Comparison of ENCODE assay signal across 17 cellular contexts in genomic region chr13:107809125-107809524, GRCh38.
A peak's percentile ranks its signal among the peaks of the same experiment; 100 is the strongest.
DNase-seq lines count a peak whose midpoint lies in the region; ATAC-seq and TF ChIP-seq lines count a peak whose summit lies in the region.
"Had no signal": no experiment of that assay in that cellular context is flagged by ENCODE, and none has a peak within 500 bp of the region (broad histone marks: within the 10 kb centered on the region; RNA-seq: fewer than 3 reads in every experiment).

No MANE protein-coding gene starts in this region.

- H3K27ac ChIP-seq in GM23248 (0 out of 2 replicates have a peak overlapping the region, but pooled peaks have one; percentile 13), RWPE1 (no peak overlapping the region)
- H3K27ac ChIP-seq: 22Rv1, A549, C4-2B had no signal

- no peaks in the 10 kb centered on the region for H3K36me3 ChIP-seq in GM23248 (ENCODE audit: low read depth)
- H3K36me3 ChIP-seq: HAP-1 had no signal

- DNase-seq in GM23248 (peak; percentile 44), NCI-H226 (peak; percentile 33), choroid plexus epithelial cell (ENCODE audit: low read depth) (peak; percentile 33), fibroblast of the aortic adventitia (ENCODE audit: low read depth) (peak; percentile 4), RWPE1 (ENCODE audit: low spot score) (no peak), sciatic nerve (ENCODE audit: low spot score) (no peak), globus pallidus (ENCODE audit: low spot score) (no peak), DMS153 (lab: John Stamatoyannopoulos, UW) (no peak)
- DNase-seq: AML-193; CD4-positive, alpha-beta T cell; DMS79 treated with DMSO at 0.1 percent for 48 hours; GF-D8; GOT3 had no signal

- WGBS in GM23248 (ENCODE audit: low coverage in 1 of 2, low lambda C conversion rate in 2 of 2, missing lambda C conversion rate in 2 of 2), 2 experiments: 52 to 56% methylated on average over 3 of the region's 3 CpGs

- no peak overlapping the region for H3K4me2 ChIP-seq in GM23248 (ENCODE audit: unreplicated experiment)
- H3K4me2 ChIP-seq: A549 had no signal

- H3K9me3 ChIP-seq in GM23248 (ENCODE audit: low read depth): no peaks in the 10 kb centered on the region
- H3K9me3 ChIP-seq: A549, HAP-1 had no signal

- no peaks in the 10 kb centered on the region; the same call in 1 of the 2 replicates for H4K20me1 ChIP-seq in GM23248 (ENCODE audit: insufficient read depth)

- H3K27me3 ChIP-seq in GM23248 (replicated peaks; ENCODE audit: insufficient read depth): no peaks in the 10 kb centered on the region

- POLR2A ChIA-PET in RWPE1 (lab: Yijun Ruan, JAX; ENCODE audit: low non-redundant PET): no interaction called here

- H3K4me1 ChIP-seq in GM23248 (ENCODE audit: insufficient read depth): peaks cover 15% of the 10 kb centered on the region
- H3K4me1 ChIP-seq: A549, HAP-1 had no signal

- CTCF ChIA-PET in RWPE1 (lab: Yijun Ruan, JAX): interaction anchor here (0.6 kb wide), 1 partner anchor 174 kb away, joined by 4 read pairs; no protein-coding TSS in a partner anchor

- TF ChIP-seq CTCF in choroid plexus epithelial cell (conservative IDR thresholded peaks at IDR 0.05; ENCODE audit: low read depth, low read length): no peak
- no peak for TF ChIP-seq CTCF in fibroblast of the aortic adventitia (IDR thresholded peaks at IDR 0.05; ENCODE audit: insufficient read depth, low read length)
- no peak for TF ChIP-seq CTCF in RWPE1 (conservative IDR thresholded peaks at IDR 0.05; ENCODE audit: low read depth)

- in situ Hi-C loops in GM23248 (cut with MboI): no loop called here

- no peaks in the 10 kb centered on the region; the same call in 1 of the 2 replicates for H3K9me2 ChIP-seq in GM23248 (ENCODE audit: insufficient read depth)

- H3K4me3 ChIP-seq in GM23248: no peak overlapping the region
- H3K4me3 ChIP-seq in choroid plexus epithelial cell (ENCODE audit: low read depth, low read length): no peak overlapping the region
- H3K4me3 ChIP-seq in fibroblast of the aortic adventitia (ENCODE audit: low read depth, low read length): no peak overlapping the region
- H3K4me3 ChIP-seq: A549, HAP-1 had no signal

- H3K79me2 ChIP-seq in GM23248 (ENCODE audit: insufficient read depth): peaks cover 92% of the 10 kb centered on the region

- ATAC-seq in sciatic nerve: no peak
- ATAC-seq: A549 had no signal

- intact Hi-C loops in sciatic nerve (cut with DNase I): no loop called here

- no peak overlapping the region for H2AFZ ChIP-seq in GM23248

- peaks cover 15% of the 10 kb centered on the region for H3F3A ChIP-seq in GM23248 (ENCODE audit: insufficient read depth)

- no peak overlapping the region for H3K9ac ChIP-seq in GM23248

Comparison
In these comparisons a context has a peak if more than half of its experiments do, and no peak if none do; other contexts are left out.
1. DNase-seq: peak in GM23248 (single experiment), NCI-H226 (single experiment), choroid plexus epithelial cell (single experiment) and fibroblast of the aortic adventitia (single experiment); none in RWPE1 (single experiment), sciatic nerve (single experiment), globus pallidus (single experiment) and DMS153 (single experiment).